Comparison of ENCODE assay signal across 7 cellular contexts in genomic region chr20:41249781-41250281, GRCh38.
DNase-seq lines count a peak whose midpoint lies in the region; TF ChIP-seq lines count a peak whose summit lies in the region.

No MANE protein-coding gene starts in this region.

- H3K4me3 Mint-ChIP-seq in activated T-helper 2 cell treated with anti-CD3 and anti-CD28 coated beads, Interferon-gamma antibody, Interleukin-2, Interleukin-4, amounts not matched to agents 10 μg/mL and 5 μg/mL and 100 μg/mL, durations not matched to agents 14 hours and 24 hours and 36 hours (ENCODE audit: low read depth) = no peak overlapping the region

- no peaks in the 10 kb centered on the region for H3K36me3 Mint-ChIP-seq in activated T-helper 2 cell treated with anti-CD3 and anti-CD28 coated beads, Interferon-gamma antibody, Interleukin-2, Interleukin-4, amounts not matched to agents 10 μg/mL and 5 μg/mL and 100 μg/mL, durations not matched to agents 14 hours and 24 hours and 36 hours (ENCODE audit: low read depth)

- intact Hi-C loops in posterior cingulate gyrus (cut with DNase I) = loop anchor here (2.0 to 5.0 kb wide), 3 partner anchors 67 to 92 kb away; partner anchors contain the start of genes LPIN3 and ZHX3
- intact Hi-C loops in activated T-helper 2 cell treated with anti-CD3 and anti-CD28 coated beads, Interferon-gamma antibody, Interleukin-2, Interleukin-4, amounts not matched to agents 10 μg/mL and 5 μg/mL and 100 μg/mL, durations not matched to agents 14 hours and 24 hours and 36 hours (cut with micrococcal nuclease) = no loop called here

- H3K4me1 Mint-ChIP-seq in activated T-helper 2 cell treated with anti-CD3 and anti-CD28 coated beads, Interferon-gamma antibody, Interleukin-2, Interleukin-4, amounts not matched to agents 10 μg/mL and 5 μg/mL and 100 μg/mL, durations not matched to agents 14 hours and 24 hours and 36 hours (ENCODE audit: low read depth) = peaks cover 15% of the 10 kb centered on the region

- CTCF ChIA-PET in HEK293T (lab: Yijun Ruan, JAX) = interaction anchor here (0.6 to 1.1 kb wide), 4 partner anchors 81 to 91 kb away, joined by 3 to 6 read pairs (median 4); partner anchors contain the start of gene LPIN3

- H3K27me3 Mint-ChIP-seq in activated T-helper 2 cell treated with anti-CD3 and anti-CD28 coated beads, Interferon-gamma antibody, Interleukin-2, Interleukin-4, amounts not matched to agents 10 μg/mL and 5 μg/mL and 100 μg/mL, durations not matched to agents 14 hours and 24 hours and 36 hours (ENCODE audit: low read depth) = no peaks in the 10 kb centered on the region

- H3K9me3 Mint-ChIP-seq in activated T-helper 2 cell treated with anti-CD3 and anti-CD28 coated beads, Interferon-gamma antibody, Interleukin-2, Interleukin-4, amounts not matched to agents 10 μg/mL and 5 μg/mL and 100 μg/mL, durations not matched to agents 14 hours and 24 hours and 36 hours = no peaks in the 10 kb centered on the region

- DNase-seq in HEK293T (ENCODE audit: extremely low spot score) (peak; percentile 49), SK-N-DZ (ENCODE audit: low spot score) (peak; percentile 45), germinal center (ENCODE audit: low spot score) (peak; percentile 32), posterior cingulate gyrus (peak in 6 of 10 donors; percentile 26 to 88 (median 60)), NCI-H2081 (lab: John Stamatoyannopoulos, UW) (no peak), NK-92 (lab: John Stamatoyannopoulos, UW; ENCODE audit: unreplicated experiment) (no peak)
- no peak for DNase-seq in activated T-helper 2 cell treated with anti-CD3 and anti-CD28 coated beads, Interferon-gamma antibody, Interleukin-2, Interleukin-4, amounts not matched to agents 10 μg/mL and 5 μg/mL and 100 μg/mL, durations not matched to agents 14 hours and 24 hours and 36 hours (ENCODE audit: low spot score)

- POLR2A ChIA-PET in HEK293T (lab: Yijun Ruan, JAX) = no interaction called here

- no peak overlapping the region for H3K27ac Mint-ChIP-seq in activated T-helper 2 cell treated with anti-CD3 and anti-CD28 coated beads, Interferon-gamma antibody, Interleukin-2, Interleukin-4, amounts not matched to agents 10 μg/mL and 5 μg/mL and 100 μg/mL, durations not matched to agents 14 hours and 24 hours and 36 hours

TF ChIP-seq in HEK293T, 16 proteins besides CTCF, POLR2A, EP300 and RAD21:
- TF ChIP-seq FOXK2 (IDR thresholded peaks at IDR 0.05) (no peak), LEF1 (IDR thresholded peaks at IDR 0.05; ENCODE audit: borderline replicate concordance) (no peak), ARNT (IDR thresholded peaks at IDR 0.05) (no peak), SP1 (IDR thresholded peaks at IDR 0.05) (no peak), FOXM1 (IDR thresholded peaks at IDR 0.05; ENCODE audit: borderline replicate concordance) (no peak), TARDBP (IDR thresholded peaks at IDR 0.05) (no peak), CTBP1 (IDR thresholded peaks at IDR 0.05; ENCODE audit: borderline replicate concordance) (no peak), SUZ12 (IDR thresholded peaks at IDR 0.05) (no peak), L3MBTL2 (conservative IDR thresholded peaks at IDR 0.05) (no peak)

Comparison
In these comparisons a context has a peak if more than half of its experiments do, and no peak if none do; other contexts are left out.
1. DNase-seq: peak in HEK293T (single experiment), SK-N-DZ (single experiment), germinal center (single experiment) and posterior cingulate gyrus (6 of 10); none in NCI-H2081 (0 of 2), NK-92 (single experiment) and activated T-helper 2 cell treated with anti-CD3 and anti-CD28 coated beads, Interferon-gamma antibody, Interleukin-2, Interleukin-4, amounts not matched to agents 10 μg/mL and 5 μg/mL and 100 μg/mL, durations not matched to agents 14 hours and 24 hours and 36 hours (single experiment).